29 cellular contexts compared by ENCODE assay signal in the genomic region with DNA sequence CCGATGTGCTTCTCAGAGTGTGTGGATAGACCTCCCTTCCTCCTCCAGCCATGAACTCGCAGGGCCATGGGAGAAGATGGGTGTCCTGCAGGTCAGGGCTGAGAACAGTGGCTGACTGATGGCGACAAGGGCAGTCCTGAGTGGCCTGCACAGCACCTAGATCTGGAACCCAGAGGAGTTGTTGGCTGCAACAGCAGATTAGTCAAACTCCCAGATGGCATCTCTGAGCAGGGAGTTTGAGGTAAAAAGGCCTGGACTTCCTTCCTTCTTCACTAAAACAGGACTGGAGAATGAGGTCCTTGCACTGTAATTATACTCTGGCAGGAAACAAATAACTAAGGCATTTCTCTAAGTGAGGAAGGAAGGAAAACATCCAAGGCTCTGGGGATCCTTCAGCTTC.
"Had no signal": no experiment of that assay in that cellular context is flagged by ENCODE, and none has a peak within 500 bp of the region (broad histone marks: within the 10 kb centered on the region; RNA-seq: fewer than 3 reads in every experiment).

No MANE protein-coding gene starts in this region.

- H3K27me3 ChIP-seq: SJSA1 had no signal

- H3K36me3 ChIP-seq: SJSA1 had no signal

- H3K27me3 Mint-ChIP-seq: activated B cell treated with CpG ODN at 0.5 μM for 24 hours; activated CD4-positive, alpha-beta memory T cell treated with anti-CD3 and anti-CD28 coated beads for 36 hours; activated naive CD8-positive, alpha-beta T cell; activated naive CD8-positive, alpha-beta T cell treated with anti-CD3 and anti-CD28 coated beads, Interleukin-2, amount 50 U/mL, for 24 hours had no signal

- H3K27ac ChIP-seq: SJSA1 had no signal

- H3K9ac ChIP-seq: SK-N-SH had no signal

- H3K36me3 Mint-ChIP-seq: activated CD4-positive, alpha-beta memory T cell treated with anti-CD3 and anti-CD28 coated beads for 36 hours; activated naive CD8-positive, alpha-beta T cell; brain had no signal

- H3K9me3 ChIP-seq: SJSA1, SK-N-SH had no signal

- H3K27ac Mint-ChIP-seq: activated B cell treated with CpG ODN at 0.5 μM for 24 hours; activated CD4-positive, alpha-beta memory T cell treated with anti-CD3 and anti-CD28 coated beads for 36 hours; activated naive CD4-positive, alpha-beta T cell treated with anti-CD3 and anti-CD28 coated beads for 36 hours; activated naive CD8-positive, alpha-beta T cell; activated naive CD8-positive, alpha-beta T cell treated with anti-CD3 and anti-CD28 coated beads, Interleukin-2, amount 50 U/mL, for 24 hours; activated T-helper 1 cell treated with anti-CD3 and anti-CD28 coated beads, Interleukin-12 subunit alpha, Interleukin-12 subunit beta, Interleukin-2, Interleukin-4 antibody, amounts not matched to agents 30 ng/mL and 10 ng/mL and 1 ng/mL, durations not matched to agents 14 hours and 24 hours and 36 hours; brain; T-helper 1 cell treated with Interleukin-12 subunit alpha and Interleukin-12 subunit beta and Interleukin-4 antibody, amounts not matched to agents 30 μg/mL and 1 μg/mL, for 36 hours; T-helper 2 cell treated with Interferon-gamma antibody and Interleukin-4, amounts not matched to agents 5 μg/mL and 100 μg/mL, for 36 hours had no signal

- DNase-seq: activated B cell treated with CpG ODN at 0.5 μM for 24 hours; activated CD4-positive, alpha-beta memory T cell treated with anti-CD3 and anti-CD28 coated beads for 36 hours; activated CD4-positive, alpha-beta T cell treated with anti-CD3 and anti-CD28 coated beads for 4 hours; activated CD4-positive, alpha-beta T cell treated with anti-CD3 and anti-CD28 coated beads, Interleukin-2, amount 50 U/mL, for 1 hour; activated CD4-positive, CD25-positive, alpha-beta regulatory T cell treated with anti-CD3 and anti-CD28 coated beads, Interleukin-2, amount 50 U/mL, for 72 hours; activated CD8-positive, alpha-beta memory T cell treated with anti-CD3 and anti-CD28 coated beads, Interleukin-2, amount 50 U/mL, for 4 hours; activated gamma-delta T cell treated with Interleukin-2 at 50 U/mL for 16 hours; activated naive CD4-positive, alpha-beta T cell treated with anti-CD3 and anti-CD28 coated beads for 36 hours; activated naive CD8-positive, alpha-beta T cell treated with anti-CD3 and anti-CD28 coated beads, Interleukin-2, amount 50 U/mL, for 24 hours; activated T-cell treated with anti-CD3 and anti-CD28 coated beads for 4 hours; activated T-cell treated with anti-CD3 and anti-CD28 coated beads, Interleukin-2, amount 50 U/mL, for 4 hours; NCI-H1105; NCI-H1417 treated with DMSO at 0.1 percent for 48 hours; NCI-H1694; NCI-H1930; NCI-H345; NCI-H524 treated with DMSO at 0.1 percent for 48 hours; RPMI8226; SHP77 treated with DMSO at 0.1 percent for 48 hours; SK-N-SH had no signal

- H3K4me1 ChIP-seq: SJSA1 had no signal

- FAIRE-seq: bronchial epithelial cell, TTC549 had no signal

- H3K4me1 Mint-ChIP-seq: activated B cell treated with CpG ODN at 0.5 μM for 24 hours; activated naive CD8-positive, alpha-beta T cell treated with anti-CD3 and anti-CD28 coated beads, Interleukin-2, amount 50 U/mL, for 24 hours had no signal

- H3K4me2 ChIP-seq: SK-N-SH had no signal

- H3K4me3 Mint-ChIP-seq: activated B cell treated with CpG ODN at 0.5 μM for 24 hours; activated CD4-positive, alpha-beta memory T cell treated with anti-CD3 and anti-CD28 coated beads for 36 hours; activated naive CD4-positive, alpha-beta T cell treated with anti-CD3 and anti-CD28 coated beads for 36 hours; activated naive CD8-positive, alpha-beta T cell; activated naive CD8-positive, alpha-beta T cell treated with anti-CD3 and anti-CD28 coated beads, Interleukin-2, amount 50 U/mL, for 24 hours; activated T-cell treated with anti-CD3 and anti-CD28 coated beads, Interleukin-2, amount 50 U/mL, for 4 hours; activated T-helper 1 cell treated with anti-CD3 and anti-CD28 coated beads, Interleukin-12 subunit alpha, Interleukin-12 subunit beta, Interleukin-2, Interleukin-4 antibody, amounts not matched to agents 30 ng/mL and 10 ng/mL and 1 ng/mL, durations not matched to agents 14 hours and 24 hours and 36 hours; brain; T-helper 1 cell treated with Interleukin-12 subunit alpha and Interleukin-12 subunit beta and Interleukin-4 antibody, amounts not matched to agents 30 μg/mL and 1 μg/mL, for 36 hours; T-helper 2 cell treated with Interferon-gamma antibody and Interleukin-4, amounts not matched to agents 5 μg/mL and 100 μg/mL, for 36 hours had no signal

- H3K4me3 ChIP-seq: SJSA1 had no signal

- ATAC-seq: activated naive CD8-positive, alpha-beta T cell treated with anti-CD3 and anti-CD28 coated beads, Interleukin-2, amount 50 U/mL, for 24 hours; activated T-cell treated with anti-CD3 and anti-CD28 coated beads, Interleukin-2, amount 50 U/mL, for 4 hours; Panc1 had no signal

- H3K9me3 Mint-ChIP-seq: activated B cell treated with CpG ODN at 0.5 μM for 24 hours; activated CD4-positive, alpha-beta memory T cell treated with anti-CD3 and anti-CD28 coated beads for 36 hours; activated naive CD4-positive, alpha-beta T cell treated with anti-CD3 and anti-CD28 coated beads for 36 hours; activated naive CD8-positive, alpha-beta T cell treated with anti-CD3 and anti-CD28 coated beads, Interleukin-2, amount 50 U/mL, for 24 hours; activated T-cell treated with anti-CD3 and anti-CD28 coated beads, Interleukin-2, amount 50 U/mL, for 4 hours; activated T-helper 1 cell treated with anti-CD3 and anti-CD28 coated beads, Interleukin-12 subunit alpha, Interleukin-12 subunit beta, Interleukin-2, Interleukin-4 antibody, amounts not matched to agents 30 ng/mL and 10 ng/mL and 1 ng/mL, durations not matched to agents 14 hours and 24 hours and 36 hours; brain; T-helper 1 cell treated with Interleukin-12 subunit alpha and Interleukin-12 subunit beta and Interleukin-4 antibody, amounts not matched to agents 30 μg/mL and 1 μg/mL, for 36 hours; T-helper 2 cell treated with Interferon-gamma antibody and Interleukin-4, amounts not matched to agents 5 μg/mL and 100 μg/mL, for 36 hours had no signal
